In the genomic region with DNA sequence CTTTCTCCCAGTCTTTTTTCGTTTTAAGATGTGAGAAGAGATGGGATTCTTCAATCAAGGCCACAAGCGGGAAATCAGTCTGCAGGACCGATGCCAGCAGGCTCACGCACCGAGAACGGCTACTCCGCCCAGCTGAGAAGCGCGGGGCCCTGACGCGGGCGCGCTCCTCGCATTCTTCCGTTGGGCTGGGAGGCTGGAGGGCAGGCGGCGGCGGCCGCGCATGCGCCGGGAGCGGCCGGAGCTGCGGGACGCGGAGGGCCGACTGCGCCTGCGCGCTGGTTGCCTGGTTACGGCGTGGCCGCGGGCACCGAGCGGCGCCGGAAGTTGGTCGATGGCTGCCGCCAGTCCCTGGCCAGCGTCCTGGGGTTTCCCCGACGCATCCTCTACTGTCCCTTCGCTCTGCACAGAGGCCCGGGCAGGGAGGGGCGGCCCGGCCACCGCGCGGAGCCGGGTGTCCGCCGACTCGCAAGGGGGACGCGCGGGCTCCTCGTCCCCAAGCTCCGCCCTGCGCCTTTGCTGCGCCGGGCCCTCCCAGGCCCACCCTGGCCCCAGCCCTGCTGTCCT, we compare ENCODE assay signal across 8 cellular contexts. TPM values are rescaled to one million over a fixed set of nuclear protein-coding genes. Genes with fewer than 3 reads are reported as not detected.
DNase-seq lines count a peak whose midpoint lies in the region; ATAC-seq, FAIRE-seq and TF ChIP-seq lines count a peak whose summit lies in the region.

No MANE protein-coding gene starts in this region.

- peaks cover 5 to 30% of the 10 kb centered on the region in 2 donors for H3K4me1 ChIP-seq in right atrium auricular region

- H3K9me3 ChIP-seq in right atrium auricular region: no peaks in the 10 kb centered on the region

- H3K36me3 Mint-ChIP-seq in T-helper 1 cell treated with Interleukin-12 subunit alpha and Interleukin-12 subunit beta and Interleukin-4 antibody, amounts not matched to agents 30 μg/mL and 1 μg/mL, for 36 hours (ENCODE audit: low read depth): peaks cover 4% of the 10 kb centered on the region

- H3K9me3 Mint-ChIP-seq in T-helper 1 cell treated with Interleukin-12 subunit alpha and Interleukin-12 subunit beta and Interleukin-4 antibody, amounts not matched to agents 30 μg/mL and 1 μg/mL, for 36 hours: no peaks in the 10 kb centered on the region

- H3K4me3 ChIP-seq in right atrium auricular region: peak overlapping the region; percentile 64 to 99

- peaks cover 18% of the 10 kb centered on the region for H3K4me1 Mint-ChIP-seq in T-helper 1 cell treated with Interleukin-12 subunit alpha and Interleukin-12 subunit beta and Interleukin-4 antibody, amounts not matched to agents 30 μg/mL and 1 μg/mL, for 36 hours (ENCODE audit: low read depth)

- H3K27me3 Mint-ChIP-seq in T-helper 1 cell treated with Interleukin-12 subunit alpha and Interleukin-12 subunit beta and Interleukin-4 antibody, amounts not matched to agents 30 μg/mL and 1 μg/mL, for 36 hours (ENCODE audit: low read depth): peaks cover 8% of the 10 kb centered on the region

- ATAC-seq in GM18499 (IDR thresholded peaks at IDR 0.05; ENCODE audit: insufficient read depth, unreplicated experiment) (peak; percentile 44), HG02870 (IDR thresholded peaks at IDR 0.05; ENCODE audit: unreplicated experiment) (peak; percentile 51)

- peak overlapping the region; percentile 97 for H3K27ac Mint-ChIP-seq in T-helper 1 cell treated with Interleukin-12 subunit alpha and Interleukin-12 subunit beta and Interleukin-4 antibody, amounts not matched to agents 30 μg/mL and 1 μg/mL, for 36 hours

- TF ChIP-seq CTCF in right atrium auricular region (IDR thresholded peaks at IDR 0.05): no peak

- peak overlapping the region; percentile 97 for H3K4me3 Mint-ChIP-seq in T-helper 1 cell treated with Interleukin-12 subunit alpha and Interleukin-12 subunit beta and Interleukin-4 antibody, amounts not matched to agents 30 μg/mL and 1 μg/mL, for 36 hours

- H3K27ac ChIP-seq in right atrium auricular region: peak overlapping the region; percentile 99 to 100

- FAIRE-seq in urothelium cell line (lab: Jason Lieb, UNC): no peak

- H3K36me3 ChIP-seq in right atrium auricular region: no peaks in the 10 kb centered on the region

- DNase-seq in NCI-H1436 treated with DMSO at 0.1 percent for 48 hours (lab: John Stamatoyannopoulos, UW): peak; percentile 76
- peak in 55 of 56 donors; percentile 57 to 97 (median 90) for DNase-seq in amygdala (lab: John Stamatoyannopoulos, UW)
- DNase-seq in right atrium auricular region (ENCODE audit: low spot score): peak; percentile 86
- DNase-seq in pulmonary artery endothelial cell (ENCODE audit: low read depth, low spot score): peak; percentile 33
- DNase-seq in urothelium cell line (ENCODE audit: low spot score): peak; percentile 98

- no peaks in the 10 kb centered on the region for H3K27me3 ChIP-seq in right atrium auricular region

RNA-seq across cellular contexts. Expression of gene SEC16A, which starts 0.8 kb away (rescaled TPM):
- total RNA-seq in right atrium auricular region: 10 to 100 TPM; 32.6 to 41.6 TPM
- total RNA-seq in pulmonary artery endothelial cell: 18.8 and 19.9 TPM in 2 replicates

RNA-seq across cellular contexts. Expression of gene INPP5E, which starts 44.0 kb away (rescaled TPM):
- total RNA-seq in right atrium auricular region: 1 to 10 TPM; 6.4 to 9.1 TPM
- total RNA-seq in pulmonary artery endothelial cell: 5.8 and 8.7 TPM in 2 replicates

Comparison
In these comparisons a context has a peak if more than half of its experiments do, and no peak if none do; other contexts are left out.
1. Peak in every context shown above with its lines: DNase-seq, ATAC-seq, H3K4me3 ChIP-seq and H3K27ac ChIP-seq.
2. DNase-seq: peak in every context shown above with its lines; median percentile 98 in urothelium cell line; 90 in amygdala; 86 in right atrium auricular region; 76 in NCI-H1436 treated with DMSO at 0.1 percent for 48 hours; 33 in pulmonary artery endothelial cell.